In the genomic region with DNA sequence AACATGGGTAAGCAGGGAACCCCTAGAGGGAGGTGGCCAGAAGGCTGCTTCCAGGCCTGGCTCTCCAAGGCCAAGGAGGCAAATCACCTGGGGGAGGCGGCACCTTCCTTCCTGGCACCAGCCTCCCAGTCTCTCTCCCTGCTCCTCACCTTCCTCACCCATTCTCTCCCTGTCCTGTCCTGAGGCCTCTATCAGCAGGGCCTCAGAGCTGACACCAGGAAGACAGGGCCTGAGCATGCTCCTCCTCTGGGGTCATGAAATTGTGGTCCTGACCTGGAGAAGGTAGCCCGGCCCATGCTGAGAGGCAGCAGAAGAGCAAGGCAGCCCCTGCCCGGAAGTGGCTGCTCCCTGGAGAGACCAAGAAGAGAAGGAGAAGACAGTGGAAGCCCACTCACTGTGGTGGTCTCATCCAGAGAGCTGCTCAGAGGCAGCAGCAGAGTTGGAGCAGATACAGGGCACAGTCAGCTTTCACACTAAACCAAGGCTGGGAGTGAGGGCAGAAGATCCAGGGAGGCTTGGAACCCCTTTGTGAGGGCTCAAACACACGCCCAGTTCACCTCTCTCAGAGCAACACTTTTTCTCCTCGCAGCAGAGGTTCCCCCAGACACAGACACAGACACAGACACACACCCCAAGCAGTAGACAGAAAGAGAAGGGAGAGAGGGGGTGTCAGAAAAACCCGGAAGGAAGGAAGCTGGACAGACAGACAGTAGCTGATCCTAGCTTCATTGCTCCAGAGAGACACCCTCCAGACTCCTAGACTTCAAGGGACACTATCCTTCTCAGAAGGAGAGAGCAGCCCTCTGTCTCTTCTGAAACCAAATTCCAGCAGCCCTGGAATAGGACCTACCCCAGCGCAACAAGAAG, we compare ENCODE assay signal across 8 cellular contexts. TPM values are rescaled to one million over a fixed set of nuclear protein-coding genes. Genes with fewer than 3 reads are reported as not detected.
DNase-seq lines count a peak whose midpoint lies in the region; ATAC-seq and TF ChIP-seq lines count a peak whose summit lies in the region.

No MANE protein-coding gene starts in this region.

- DNase-seq in activated naive CD4-positive, alpha-beta T cell treated with anti-CD3 and anti-CD28 coated beads for 36 hours, result peak; percentile 38
- no peak for DNase-seq in activated naive CD4-positive, alpha-beta T cell (lab: John Stamatoyannopoulos, UW)
- no peak for DNase-seq in brain microvascular endothelial cell
- DNase-seq in lower leg skin (ENCODE audit: low spot score in 2 of 2), result peak in 1 of 2 donors; percentile 21
- no peak for DNase-seq in left lobe of liver (ENCODE audit: low spot score)
- no peak for DNase-seq in NCI-H1436 treated with DMSO at 0.1 percent for 48 hours (lab: John Stamatoyannopoulos, UW)

- 4 to 8% methylated on average over 7 of the region's 7 CpGs for WGBS in lower leg skin, 2 donors
- WGBS in urinary bladder, result 7% methylated on average over 7 of the region's 7 CpGs

- no peaks in the 10 kb centered on the region for H3K9me3 Mint-ChIP-seq in activated naive CD4-positive, alpha-beta T cell treated with anti-CD3 and anti-CD28 coated beads for 36 hours

- no peaks in the 10 kb centered on the region for H3K36me3 ChIP-seq in brain microvascular endothelial cell (replicated peaks)
- H3K36me3 ChIP-seq in urinary bladder (ENCODE audit: insufficient read depth), result no peaks in the 10 kb centered on the region

- TF ChIP-seq CTCF in brain microvascular endothelial cell (IDR thresholded peaks at IDR 0.05; ENCODE audit: low read depth, low read length, missing control alignments), result no peak
- TF ChIP-seq CTCF in lower leg skin (IDR thresholded peaks at IDR 0.05), result no peak

- TF ChIP-seq POLR2A in lower leg skin (IDR thresholded peaks at IDR 0.05), result no peak

- H3K27ac Mint-ChIP-seq in activated naive CD4-positive, alpha-beta T cell treated with anti-CD3 and anti-CD28 coated beads for 36 hours, result peak overlapping the region; percentile 98

- H3K27me3 ChIP-seq in brain microvascular endothelial cell (replicated peaks), result no peaks in the 10 kb centered on the region

- in situ Hi-C loops in brain microvascular endothelial cell (cut with HindIII; ENCODE audit: low pct_ligation_motif_present, low sequenced_read_pairs), result no loop called here

- ATAC-seq in left lobe of liver (no peak), HG03571 (IDR thresholded peaks at IDR 0.05; ENCODE audit: unreplicated experiment) (no peak)

- no peaks in the 10 kb centered on the region for H3K4me1 ChIP-seq in urinary bladder (ENCODE audit: insufficient read depth)

- peaks cover 3% of the 10 kb centered on the region for H3K36me3 Mint-ChIP-seq in activated naive CD4-positive, alpha-beta T cell treated with anti-CD3 and anti-CD28 coated beads for 36 hours (ENCODE audit: low read depth)

- CTCF ChIA-PET in activated naive CD4-positive, alpha-beta T cell treated with anti-CD3 and anti-CD28 coated beads for 36 hours (lab: Charles Lee), result interaction anchor here (0.6 to 3.4 kb wide), 4 partner anchors 19 to 234 kb away, joined by 3 to 12 read pairs (median 4); a partner anchor contains a TSS

- H3K4me3 ChIP-seq in brain microvascular endothelial cell (ENCODE audit: low read depth, low read length), result peak overlapping the region; percentile 96
- H3K4me3 ChIP-seq in lower leg skin (ENCODE audit: low read depth, poor library complexity, severe bottlenecking), result peak overlapping the region; percentile 89
- H3K4me3 ChIP-seq in urinary bladder (ENCODE audit: low read depth, low read length), result peak overlapping the region; percentile 82

- H3K4me1 Mint-ChIP-seq in activated naive CD4-positive, alpha-beta T cell treated with anti-CD3 and anti-CD28 coated beads for 36 hours (ENCODE audit: low read depth), result peaks cover 51% of the 10 kb centered on the region

- no peaks in the 10 kb centered on the region for H3K27me3 Mint-ChIP-seq in activated naive CD4-positive, alpha-beta T cell treated with anti-CD3 and anti-CD28 coated beads for 36 hours (ENCODE audit: low read depth)

- H3K27ac ChIP-seq in brain microvascular endothelial cell, result peak overlapping the region; percentile 18
- peak overlapping the region; percentile 76 for H3K27ac ChIP-seq in urinary bladder (ENCODE audit: low read depth)

- intact Hi-C loops in activated naive CD4-positive, alpha-beta T cell treated with anti-CD3 and anti-CD28 coated beads for 36 hours (cut with micrococcal nuclease), result loop anchor here (1.0 kb wide), 1 partner anchor 12 kb away; no protein-coding TSS in a partner anchor
- intact Hi-C loops in lower leg skin (cut with DNase I; ENCODE audit: low total_unique reads), result no loop called here

- H3K4me3 Mint-ChIP-seq in activated naive CD4-positive, alpha-beta T cell treated with anti-CD3 and anti-CD28 coated beads for 36 hours, result peak overlapping the region; percentile 87

RNA-seq across cellular contexts. Expression of a gene that starts 1.8 kb away (rescaled TPM):
- total RNA-seq in activated naive CD4-positive, alpha-beta T cell treated with anti-CD3 and anti-CD28 coated beads for 36 hours, result 10 to 100 TPM; 33.3 to 36.1 TPM
- total RNA-seq in lower leg skin (10 to 100 TPM; 34.5 to 59.4 (median 45.8) TPM), urinary bladder (15.1 TPM), left lobe of liver (24.7 TPM)
- 48.1 TPM for polyA plus RNA-seq in urinary bladder

RNA-seq across cellular contexts. Expression of a gene that starts 32.1 kb away (rescaled TPM):
- under 1 TPM; 0.25 to 0.45 TPM for total RNA-seq in activated naive CD4-positive, alpha-beta T cell treated with anti-CD3 and anti-CD28 coated beads for 36 hours
- total RNA-seq in lower leg skin (not detected), urinary bladder (38.2 TPM), left lobe of liver (not detected)
- 33.8 TPM for polyA plus RNA-seq in urinary bladder

RNA-seq across cellular contexts. Expression of a gene that starts 40.3 kb away (rescaled TPM):
- 10 to 100 TPM; 25.6 to 26.1 TPM for total RNA-seq in activated naive CD4-positive, alpha-beta T cell treated with anti-CD3 and anti-CD28 coated beads for 36 hours
- total RNA-seq in lower leg skin, result not detected
- not detected for total RNA-seq in urinary bladder
- 0.38 TPM for polyA plus RNA-seq in urinary bladder
- total RNA-seq in left lobe of liver, result 0.08 TPM

RNA-seq across cellular contexts. Expression of a gene that starts 47.6 kb away (rescaled TPM):
- not detected for total RNA-seq in activated naive CD4-positive, alpha-beta T cell treated with anti-CD3 and anti-CD28 coated beads for 36 hours
- total RNA-seq in lower leg skin (not detected), urinary bladder (not detected), left lobe of liver (not detected)
- not detected for polyA plus RNA-seq in urinary bladder

Comparison
In these comparisons a context has a peak if more than half of its experiments do, and no peak if none do; other contexts are left out.
1. RNA of a gene that starts 32.1 kb away (total RNA-seq): 38.2 TPM in urinary bladder (single experiment); 0.25 to 0.45 TPM in activated naive CD4-positive, alpha-beta T cell treated with anti-CD3 and anti-CD28 coated beads for 36 hours, not detected in left lobe of liver (single experiment) and not detected in lower leg skin; every median in the first group is over 10 times any median in the second.
2. RNA of a gene that starts 40.3 kb away (total RNA-seq): 25.6 to 26.1 TPM in activated naive CD4-positive, alpha-beta T cell treated with anti-CD3 and anti-CD28 coated beads for 36 hours; 0.08 TPM in left lobe of liver (single experiment), not detected in lower leg skin and not detected in urinary bladder (single experiment); every median in the first group is over 10 times any median in the second.
3. Peak in every context shown above with its lines, with median percentiles within 50 percentile points of each other: H3K4me3 ChIP-seq.